ENCODE assay signal across 8 cellular contexts in the genomic region with DNA sequence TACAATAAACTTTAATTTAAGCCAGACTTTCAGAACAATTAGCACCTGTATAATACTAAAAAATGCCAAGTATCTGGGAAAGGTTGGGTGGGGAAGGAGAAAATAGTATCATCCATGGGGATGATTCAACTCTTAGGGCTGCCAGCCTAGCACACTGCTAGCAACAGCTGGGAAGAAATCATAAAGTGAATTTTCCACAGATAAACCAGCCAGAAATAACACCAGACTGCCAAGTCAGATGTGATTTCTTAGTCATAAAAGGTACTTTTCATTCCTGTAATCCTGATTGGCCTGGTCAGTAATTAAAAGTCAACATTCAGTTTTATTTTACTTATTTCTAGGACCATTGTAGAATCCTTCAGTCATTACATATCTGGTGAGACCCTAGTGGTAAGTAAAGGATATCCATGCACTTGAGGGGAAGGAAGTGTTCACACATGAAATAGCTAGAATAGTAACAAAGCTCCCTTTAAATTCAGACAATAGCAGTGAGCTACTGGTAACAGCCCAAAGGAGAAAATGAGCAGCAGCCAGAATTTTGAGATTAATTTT. TPM values are rescaled to one million over a fixed set of nuclear protein-coding genes. Genes with fewer than 3 reads are reported as not detected.
DNase-seq lines count a peak whose midpoint lies in the region; ATAC-seq, FAIRE-seq and TF ChIP-seq lines count a peak whose summit lies in the region.

No MANE protein-coding gene starts in this region.

- H3K27ac ChIP-seq in H1 (ENCODE audit: low read depth, low read length) = no peak overlapping the region
- H3K27ac ChIP-seq in rectal smooth muscle tissue (ENCODE audit: low read depth, low read length) = peak overlapping the region; percentile 75
- H3K27ac ChIP-seq in CD4-positive, alpha-beta memory T cell (ENCODE audit: low read depth, low read length) = no peak overlapping the region

- no peaks in the 10 kb centered on the region for H3K79me1 ChIP-seq in H1 (ENCODE audit: low read depth, low read length)

- no peak overlapping the region for H2BK120ac ChIP-seq in H1 (replicated peaks; ENCODE audit: low read depth, low read length)

- CTCF ChIA-PET in H1 (lab: Charles Lee; ENCODE audit: partially characterized antibody) = interaction anchor here (1.0 to 3.5 kb wide), 5 partner anchors 9 to 193 kb away, joined by 4 to 22 read pairs (median 6); no protein-coding TSS in a partner anchor
- CTCF ChIA-PET in T-cell (lab: Charles Lee) = interaction anchor here (0.6 to 2.4 kb wide), 8 partner anchors 9 to 43 kb away, joined by 3 to 14 read pairs (median 7); no protein-coding TSS in a partner anchor
- CTCF ChIA-PET in CD4-positive, alpha-beta memory T cell (lab: Charles Lee; ENCODE audit: partially characterized antibody) = interaction anchor here (1.3 to 2.2 kb wide), 4 partner anchors 10 to 43 kb away, joined by 3 to 12 read pairs (median 8); no protein-coding TSS in a partner anchor

- H2BK12ac ChIP-seq in H1 (ENCODE audit: low read depth, low read length) = no peak overlapping the region

- H3K36me3 ChIP-seq in Loucy (ENCODE audit: insufficient read depth, low read length) (no peaks in the 10 kb centered on the region), H1 (ENCODE audit: control insufficient read depth in 2 of 4, insufficient read depth in 4 of 4, low read length in 3 of 4) (no peaks in the 10 kb centered on the region), rectal smooth muscle tissue (ENCODE audit: control insufficient read depth, insufficient read depth, low read length) (no peaks in the 10 kb centered on the region)
- no peaks in the 10 kb centered on the region for H3K36me3 ChIP-seq in CD4-positive, alpha-beta memory T cell (ENCODE audit: insufficient read depth, low read length)

- TF ChIP-seq RAD21 in H1 (IDR thresholded peaks at IDR 0.05 in 1 of 2, conservative IDR thresholded peaks at IDR 0.05 in 1 of 2; ENCODE audit: low read depth in 2 of 2, low read length in 2 of 2) = no peak

- no peaks in the 10 kb centered on the region for H3K27me3 Mint-ChIP-seq in T-cell
- H3K27me3 Mint-ChIP-seq in CD4-positive, alpha-beta memory T cell = no peaks in the 10 kb centered on the region

- H3K23me2 ChIP-seq in H1 (ENCODE audit: low read depth, low read length) = no peaks in the 10 kb centered on the region

- H4K91ac ChIP-seq in H1 (replicated peaks; ENCODE audit: insufficient read length, low read length) = no peak overlapping the region

- no peak for DNase-seq in H1 (ENCODE audit: low read depth in 1 of 2, low spot score in 2 of 2)
- DNase-seq in DMS79 (lab: John Stamatoyannopoulos, UW) = no peak
- DNase-seq in T-cell = no peak
- no peak for DNase-seq in CD4-positive, alpha-beta memory T cell
- no peak for DNase-seq in left lobe of liver (ENCODE audit: low spot score)

- H3K9me2 ChIP-seq in Loucy (replicated peaks; ENCODE audit: low read depth, low read length) = no peaks in the 10 kb centered on the region

- H3K4me1 Mint-ChIP-seq in T-cell = peaks cover 32 to 36% (median 34%) of the 10 kb centered on the region in 3 donors
- peaks cover 15 to 30% (median 19%) of the 10 kb centered on the region in 4 donors for H3K4me1 Mint-ChIP-seq in CD4-positive, alpha-beta memory T cell

- no peak overlapping the region for H2BK20ac ChIP-seq in H1 (ENCODE audit: low read length)

- H3K4me3 ChIP-seq in Loucy (ENCODE audit: low read length, poor library complexity, severe bottlenecking) (peak overlapping the region; percentile 62), H1 (ENCODE audit: extremely low read depth in 1 of 4, insufficient read depth in 2 of 4, low read depth in 3 of 4, low read length in 4 of 4) (no peak overlapping the region), rectal smooth muscle tissue (ENCODE audit: low read length) (no peak overlapping the region)
- H3K4me3 ChIP-seq in CD4-positive, alpha-beta memory T cell (ENCODE audit: low read length in 2 of 2) = no peak overlapping the region

- no peak overlapping the region for H4K8ac ChIP-seq in H1 (ENCODE audit: extremely low read depth, insufficient read depth, low read length)

- H3K4me2 ChIP-seq in Loucy (ENCODE audit: low read depth, low read length, poor library complexity, severe bottlenecking) (peak overlapping the region; percentile 87), H1 (ENCODE audit: insufficient read depth in 1 of 2, low read depth in 2 of 2, low read length in 2 of 2) (peak overlapping the region in 1 of 2 experiments; percentile 6; a peak in 2 of 4 replicates)

- TF ChIP-seq EP300 in H1 (IDR thresholded peaks at IDR 0.05; ENCODE audit: borderline replicate concordance in 1 of 2, low read depth in 2 of 2, low read length in 2 of 2) = no peak

- TF ChIP-seq POLR2A in H1 (IDR thresholded peaks at IDR 0.05; ENCODE audit: control extremely low read depth in 1 of 2, low read depth in 2 of 2, low read length in 2 of 2) = no peak

- peak overlapping the region; percentile 87 for H3K4ac ChIP-seq in H1 (replicated peaks; ENCODE audit: insufficient read length, low read depth, low read length)

- TF ChIP-seq CTCF in Loucy (conservative IDR thresholded peaks at IDR 0.05; ENCODE audit: low read length) (peak; percentile 52), H1 (IDR thresholded peaks at IDR 0.05; ENCODE audit: control extremely low read depth in 1 of 3, insufficient read depth in 1 of 3, low read depth in 1 of 3, low read length in 3 of 3) (no peak)

- H2AK5ac ChIP-seq in H1 (ENCODE audit: low read depth, low read length) = no peak overlapping the region

- ATAC-seq in GM18909 (IDR thresholded peaks at IDR 0.05; ENCODE audit: poor library complexity, unreplicated experiment) (peak; percentile 6), T-cell (replicated peaks in 1 of 4) (no peak), left lobe of liver (no peak)

- H3F3A ChIP-seq in Loucy (ENCODE audit: low read depth) = peaks cover 16% of the 10 kb centered on the region

- H4K20me1 ChIP-seq in Loucy (ENCODE audit: insufficient read depth, low read length, poor library complexity, severe bottlenecking) (no peaks in the 10 kb centered on the region), H1 (replicated peaks in 1 of 2; ENCODE audit: control insufficient read depth in 1 of 2, insufficient read depth in 2 of 2, low read length in 2 of 2) (no peaks in the 10 kb centered on the region)

- H3K36me3 Mint-ChIP-seq in T-cell = no peaks in the 10 kb centered on the region
- no peaks in the 10 kb centered on the region for H3K36me3 Mint-ChIP-seq in CD4-positive, alpha-beta memory T cell

- peaks cover 71% of the 10 kb centered on the region for H3K4me1 ChIP-seq in Loucy (ENCODE audit: insufficient read depth, low read length, poor library complexity, severe bottlenecking)
- H3K4me1 ChIP-seq in H1 (replicated peaks in 1 of 4; ENCODE audit: control insufficient read depth in 3 of 4, insufficient read depth in 4 of 4, low read length in 3 of 4) = peaks cover 0 to 7% (median 4%) of the 10 kb centered on the region in 4 experiments; a peak in 3 of 7 replicates
- peaks cover 33% of the 10 kb centered on the region for H3K4me1 ChIP-seq in rectal smooth muscle tissue (ENCODE audit: control insufficient read depth, insufficient read depth, low read length)
- peaks cover 17% of the 10 kb centered on the region for H3K4me1 ChIP-seq in CD4-positive, alpha-beta memory T cell (ENCODE audit: insufficient read depth, low read length)

- H3K27ac Mint-ChIP-seq in T-cell = no peak overlapping the region
- H3K27ac Mint-ChIP-seq in CD4-positive, alpha-beta memory T cell = peak overlapping the region in 1 of 7 donors; percentile 26

- H3K23ac ChIP-seq in H1 (ENCODE audit: insufficient read length) = no peak overlapping the region

- no peak overlapping the region for H3K14ac ChIP-seq in H1 (ENCODE audit: insufficient read length)

- POLR2A ChIA-PET in H1 (lab: Charles Lee; ENCODE audit: partially characterized antibody) = interaction anchor here (0.7 to 0.8 kb wide), 2 partner anchors 13 to 27 kb away, joined by 3 to 4 read pairs; no protein-coding TSS in a partner anchor
- POLR2A ChIA-PET in T-cell (lab: Charles Lee) = no interaction called here
- POLR2A ChIA-PET in CD4-positive, alpha-beta memory T cell (lab: Charles Lee; ENCODE audit: partially characterized antibody) = interaction anchor here (1.0 kb wide), 1 partner anchor 38 kb away, joined by 3 read pairs; no protein-coding TSS in a partner anchor

- H3K27me3 ChIP-seq in Loucy (ENCODE audit: insufficient read depth, low read length, poor library complexity, severe bottlenecking) (no peaks in the 10 kb centered on the region), H1 (replicated peaks in 1 of 4; ENCODE audit: control insufficient read depth in 3 of 4, extremely low read depth in 1 of 4, insufficient read depth in 3 of 4, low read length in 3 of 4) (no peaks in the 10 kb centered on the region), rectal smooth muscle tissue (ENCODE audit: control insufficient read depth, insufficient read depth, low read length) (no peaks in the 10 kb centered on the region)
- H3K27me3 ChIP-seq in CD4-positive, alpha-beta memory T cell (ENCODE audit: insufficient read depth, low read length) = no peaks in the 10 kb centered on the region

- no peak overlapping the region for H3K18ac ChIP-seq in H1 (ENCODE audit: extremely low read depth, low read length)

- no peak for FAIRE-seq in H1 (lab: Jason Lieb, UNC)

- H3K9ac ChIP-seq in Loucy (ENCODE audit: low read depth, low read length, poor library complexity, severe bottlenecking) = peak overlapping the region; percentile 77
- H3K9ac ChIP-seq in H1 (replicated peaks in 1 of 4; ENCODE audit: extremely low read depth in 1 of 4, low read depth in 3 of 4, low read length in 3 of 4) = no peak overlapping the region
- no peak overlapping the region for H3K9ac ChIP-seq in rectal smooth muscle tissue (ENCODE audit: low read length)

- H3K9me3 Mint-ChIP-seq in T-cell = no peaks in the 10 kb centered on the region
- H3K9me3 Mint-ChIP-seq in CD4-positive, alpha-beta memory T cell = no peaks in the 10 kb centered on the region

- H3K9me3 ChIP-seq in Loucy (ENCODE audit: insufficient read depth, low read depth, low read length) = no peaks in the 10 kb centered on the region
- no peaks in the 10 kb centered on the region for H3K9me3 ChIP-seq in H1 (ENCODE audit: insufficient read depth in 2 of 2, low read depth in 1 of 2, low read length in 1 of 2)
- H3K9me3 ChIP-seq in CD4-positive, alpha-beta memory T cell (ENCODE audit: control insufficient read depth in 1 of 2, low read length in 2 of 2) = no peaks in the 10 kb centered on the region

- no peak overlapping the region for H3K4me3 Mint-ChIP-seq in T-cell
- H3K4me3 Mint-ChIP-seq in CD4-positive, alpha-beta memory T cell = no peak overlapping the region

- H3K79me2 ChIP-seq in Loucy (ENCODE audit: insufficient read depth, low read length) = peaks cover 63% of the 10 kb centered on the region
- H3K79me2 ChIP-seq in H1 (ENCODE audit: control insufficient read depth in 1 of 2, insufficient read depth in 2 of 2, low read length in 2 of 2) = peaks cover 0 to 22% of the 10 kb centered on the region in 2 experiments; a peak in 1 of 4 replicates

- no peak overlapping the region for H2BK5ac ChIP-seq in H1 (ENCODE audit: low read depth, low read length)

- H2AFZ ChIP-seq in Loucy (ENCODE audit: low read length) (no peak overlapping the region), H1 (ENCODE audit: low read length) (no peak overlapping the region)

- no peak overlapping the region for H2BK15ac ChIP-seq in H1 (ENCODE audit: low read length)

- intact Hi-C loops in CD4-positive, alpha-beta memory T cell (cut with micrococcal nuclease) = no loop called here

- no peak overlapping the region for H4K5ac ChIP-seq in H1 (ENCODE audit: insufficient read length, low read depth, low read length)

- H3K56ac ChIP-seq in H1 (replicated peaks; ENCODE audit: insufficient read length, low read depth, low read length) = no peak overlapping the region

RNA-seq across cellular contexts. Expression of gene LIMS1, which starts 59.4 kb away (rescaled TPM):
- 36.7 and 39.0 TPM in 2 replicates for total RNA-seq in H1 (2021; fragmentation: NEBNext Ultra II Directional; extraction: Animal tissue kit (Norgen Biotek cat#: 25700))
- 23.6 and 24.1 TPM in 2 replicates for polyA plus RNA-seq in H1 (2011; rRNA removed)
- 25.4 TPM for polyA plus RNA-seq in H1 (2011; cell fraction: cytosol; rRNA removed)
- 47.7 TPM for polyA plus RNA-seq in H1 (2011; cell fraction: nucleus; rRNA removed)
- 20.5 to 33.8 TPM (median 26.9 TPM) in 4 replicates for polyA plus RNA-seq in H1 (2012, experiment 1 of 2)
- polyA plus RNA-seq in H1 (2012, experiment 2 of 2) = 5.1 TPM
- 28.8 TPM for polyA plus RNA-seq in H1 (2013, experiment 1 of 2)
- 29.8 TPM for polyA plus RNA-seq in H1 (2013, experiment 2 of 2)
- 68.3 and 76.4 TPM in 2 replicates for polyA minus RNA-seq in H1 (2011; rRNA and poly(A)+ RNA removed)
- 12.8 TPM for polyA minus RNA-seq in H1 (2011; cell fraction: cytosol; rRNA and poly(A)+ RNA removed)
- 41.9 TPM for polyA minus RNA-seq in H1 (2011; cell fraction: nucleus; rRNA and poly(A)+ RNA removed)
- total RNA-seq in T-cell = 10 to 100 TPM; 55.5 to 82.8 (median 56.9) TPM
- 100 to 1,000 TPM; 126 to 130 TPM for total RNA-seq in CD4-positive, alpha-beta memory T cell
- 100 to 1,000 TPM; 242 to 286 TPM for polyA plus RNA-seq in CD4-positive, alpha-beta memory T cell
- total RNA-seq in left lobe of liver = 18.1 TPM

Comparison
In these comparisons a context has a peak if more than half of its experiments do, and no peak if none do; other contexts are left out.
1. POLR2A ChIA-PET loops: an anchor here in H1 (0.7 to 0.8 kb wide) and CD4-positive, alpha-beta memory T cell (1.0 kb wide); none called in T-cell.